6 cellular contexts compared by ENCODE assay signal in genomic region chr9:127931092-127931881, GRCh38. TPM values are rescaled to one million over a fixed set of nuclear protein-coding genes. Genes with fewer than 3 reads are reported as not detected.
A peak's percentile ranks its signal among the peaks of the same experiment; 100 is the strongest.
DNase-seq lines count a peak whose midpoint lies in the region; ATAC-seq, FAIRE-seq and TF ChIP-seq lines count a peak whose summit lies in the region.

No MANE protein-coding gene starts in this region.

- H3K9me3 ChIP-seq in pancreas: no peaks in the 10 kb centered on the region

- no peak overlapping the region for H3K27ac Mint-ChIP-seq in activated T-cell treated with anti-CD3 and anti-CD28 coated beads, Interleukin-2, amount 50 U/mL, for 72 hours
- peak overlapping the region; percentile 97 for H3K27ac Mint-ChIP-seq in chondrocyte (ENCODE audit: unreplicated experiment)

- FAIRE-seq in pancreas (lab: Jason Lieb, UNC): no peak

- no peaks in the 10 kb centered on the region for H3K27me3 ChIP-seq in pancreas

- H3K9me3 Mint-ChIP-seq in activated T-cell treated with anti-CD3 and anti-CD28 coated beads, Interleukin-2, amount 50 U/mL, for 72 hours: no peaks in the 10 kb centered on the region
- no peaks in the 10 kb centered on the region for H3K9me3 Mint-ChIP-seq in chondrocyte (ENCODE audit: low read depth)

- TF ChIP-seq CTCF in chondrocyte (IDR thresholded peaks at IDR 0.05): no peak
- no peak for TF ChIP-seq CTCF in pancreas (IDR thresholded peaks at IDR 0.05)

- intact Hi-C loops in pancreas (cut with DNase I): no loop called here

- WGBS in pancreas, 2 donors: 22% methylated on average over 18 of the region's 18 CpGs

- ATAC-seq in activated T-cell treated with anti-CD3 and anti-CD28 coated beads, Interleukin-2, amount 50 U/mL, for 72 hours (replicated peaks in 1 of 2): peak; percentile 26
- ATAC-seq in pancreas: peak in 3 of 4 donors; percentile 1 to 7 (median 4)

- peaks cover 2 to 11% of the 10 kb centered on the region in 2 donors for H3K36me3 Mint-ChIP-seq in activated T-cell treated with anti-CD3 and anti-CD28 coated beads, Interleukin-2, amount 50 U/mL, for 72 hours (ENCODE audit: insufficient read depth in 2 of 2)
- H3K36me3 Mint-ChIP-seq in chondrocyte (ENCODE audit: low read depth): peaks cover 2% of the 10 kb centered on the region

- H3K27me3 Mint-ChIP-seq in activated T-cell treated with anti-CD3 and anti-CD28 coated beads, Interleukin-2, amount 50 U/mL, for 72 hours (ENCODE audit: low read depth): peaks cover 17% of the 10 kb centered on the region
- H3K27me3 Mint-ChIP-seq in chondrocyte (ENCODE audit: low read depth): no peaks in the 10 kb centered on the region

- peaks cover under 1 to 16% (median 6%) of the 10 kb centered on the region in 3 donors for H3K4me1 ChIP-seq in pancreas

- no peak overlapping the region for H3K27ac ChIP-seq in pancreas

- peak overlapping the region; percentile 77 to 87 for H3K4me3 Mint-ChIP-seq in activated T-cell treated with anti-CD3 and anti-CD28 coated beads, Interleukin-2, amount 50 U/mL, for 72 hours
- H3K4me3 Mint-ChIP-seq in chondrocyte (ENCODE audit: unreplicated experiment): peak overlapping the region; percentile 69

- H3K36me3 ChIP-seq in pancreas: no peaks in the 10 kb centered on the region

- no peak for DNase-seq in activated T-cell treated with anti-CD3 and anti-CD28 coated beads, Interleukin-2, amount 50 U/mL, for 72 hours
- DNase-seq in activated T-cell treated with anti-CD3 and anti-CD28 coated beads for 4 hours (no peak), NCI-H1417 treated with DMSO at 0.1 percent for 48 hours (lab: John Stamatoyannopoulos, UW) (peak; percentile 11), chondrocyte (ENCODE audit: low spot score) (no peak), pancreas (no peak), activated gamma-delta T cell (lab: John Stamatoyannopoulos, UW) (no peak)

- peak overlapping the region in 2 of 4 donors; percentile 27 to 45 for H3K4me3 ChIP-seq in pancreas

- H3K4me1 Mint-ChIP-seq in activated T-cell treated with anti-CD3 and anti-CD28 coated beads, Interleukin-2, amount 50 U/mL, for 72 hours (ENCODE audit: low read depth): peaks cover 62% of the 10 kb centered on the region
- H3K4me1 Mint-ChIP-seq in chondrocyte (ENCODE audit: low read depth): peaks cover 39% of the 10 kb centered on the region

RNA-seq across cellular contexts. Expression of gene PIP5KL1, which starts 0.7 kb away (rescaled TPM):
- 1 to 10 TPM; 4.4 to 6.4 TPM for total RNA-seq in activated T-cell treated with anti-CD3 and anti-CD28 coated beads, Interleukin-2, amount 50 U/mL, for 72 hours
- total RNA-seq in chondrocyte: 1.4 to 4.3 TPM (median 2.7 TPM) in 3 replicates
- 1 to 10 TPM; 1.0 to 2.2 (median 1.2) TPM for total RNA-seq in pancreas
- 1 to 10 TPM in 1 of 2 donors, under 1 TPM in 1; 0.80 to 2.5 TPM for polyA plus RNA-seq in pancreas

RNA-seq across cellular contexts. Expression of gene DPM2, which starts 6.4 kb away (rescaled TPM):
- total RNA-seq in activated T-cell treated with anti-CD3 and anti-CD28 coated beads, Interleukin-2, amount 50 U/mL, for 72 hours: 10 to 100 TPM; 44.2 to 51.1 TPM
- total RNA-seq in chondrocyte: 26.3 to 28.9 TPM (median 27.8 TPM) in 3 replicates
- total RNA-seq in pancreas: 10 to 100 TPM; 19.6 to 34.9 (median 25.5) TPM
- 10 to 100 TPM; 39.0 to 56.8 TPM for polyA plus RNA-seq in pancreas

RNA-seq across cellular contexts. Expression of gene ST6GALNAC4, which starts 14.4 kb away (rescaled TPM):
- 10 to 100 TPM; 28.1 to 30.5 TPM for total RNA-seq in activated T-cell treated with anti-CD3 and anti-CD28 coated beads, Interleukin-2, amount 50 U/mL, for 72 hours
- total RNA-seq in chondrocyte: 22.2 to 25.5 TPM (median 24.4 TPM) in 3 replicates
- total RNA-seq in pancreas: 10 to 100 TPM; 25.9 to 66.6 (median 41.3) TPM
- 10 to 100 TPM; 22.2 to 27.7 TPM for polyA plus RNA-seq in pancreas

RNA-seq across cellular contexts. Expression of gene ST6GALNAC6, which starts 31.9 kb away (rescaled TPM):
- 10 to 100 TPM; 74.4 to 75.6 TPM for total RNA-seq in activated T-cell treated with anti-CD3 and anti-CD28 coated beads, Interleukin-2, amount 50 U/mL, for 72 hours
- total RNA-seq in chondrocyte (45.5 to 54.3 TPM (median 47.5 TPM) in 3 replicates), pancreas (10 to 100 TPM; 20.7 to 31.1 (median 26.0) TPM)
- polyA plus RNA-seq in pancreas: 10 to 100 TPM; 30.6 to 35.7 TPM

RNA-seq across cellular contexts. Expression of gene EEIG1, which starts 49.5 kb away (rescaled TPM):
- total RNA-seq in activated T-cell treated with anti-CD3 and anti-CD28 coated beads, Interleukin-2, amount 50 U/mL, for 72 hours: 10 to 100 TPM; 59.2 to 75.1 TPM
- total RNA-seq in chondrocyte (39.4 to 63.0 TPM (median 61.8 TPM) in 3 replicates), pancreas (10 to 100 TPM; 47.7 to 85.4 (median 69.1) TPM)
- 10 to 100 TPM; 25.4 to 56.5 TPM for polyA plus RNA-seq in pancreas
